Comparison of ENCODE assay signal across 18 cellular contexts in genomic region chr11:121199516-121199915, GRCh38.
DNase-seq lines count a peak whose midpoint lies in the region; ATAC-seq and TF ChIP-seq lines count a peak whose summit lies in the region.
"Had no signal": no experiment of that assay in that cellular context is flagged by ENCODE, and none has a peak within 500 bp of the region (broad histone marks: within the 10 kb centered on the region; RNA-seq: fewer than 3 reads in every experiment).

No MANE protein-coding gene starts in this region.

- H2BK5ac ChIP-seq in mesendoderm (ENCODE audit: low read length) = no peak overlapping the region

- H3K4me2 ChIP-seq in mesendoderm (ENCODE audit: low read length) = no peak overlapping the region

- H3K27me3 Mint-ChIP-seq in stimulated activated memory B cell treated with anti-CD40 and anti-IgM and Interleukin-4, amounts not matched to agents 10 μg/mL and 1 μg/mL and 100 μg/mL, for 72 hours = peaks cover 19% of the 10 kb centered on the region

- peak overlapping the region; percentile 59; the same call in 1 of the 2 replicates for H3K27ac ChIP-seq in HUES64 (ENCODE audit: low read depth, low read length)
- H3K27ac ChIP-seq in mesendoderm (ENCODE audit: low read depth, low read length) = no peak overlapping the region
- H3K27ac ChIP-seq: BLaER1 treated with 17β-estradiol and CSF1 and Interleukin-3, amounts not matched to agents 10 nM and 100 nM; RWPE1 had no signal

- peaks cover 18% of the 10 kb centered on the region for H3K4me1 ChIP-seq in HUES64 (ENCODE audit: insufficient read depth, low read length)
- no peaks in the 10 kb centered on the region for H3K4me1 ChIP-seq in mesendoderm (ENCODE audit: control insufficient read depth, low read depth, low read length)

- peak; percentile 29 for DNase-seq in ELF-1 (ENCODE audit: low read depth, low spot score)
- peak; percentile 14 for DNase-seq in fibroblast of pulmonary artery (ENCODE audit: low read depth)
- peak; percentile 16 for DNase-seq in mesendoderm
- no peak for DNase-seq in activated naive CD4-positive, alpha-beta T cell treated with anti-CD3 and anti-CD28 coated beads, Interleukin-2, amount 50 U/mL, for 72 hours (ENCODE audit: low spot score in 2 of 2)
- no peak for DNase-seq in cerebellar nuclear complex (lab: John Stamatoyannopoulos, UW)
- DNase-seq: DND-41, GDM1, GOT3, NCI-H1105, NCI-H1694 treated with DMSO at 0.1 percent for 48 hours, NCI-H446 treated with DMSO at 0.1 percent for 48 hours, NCI-H748 treated with DMSO at 0.1 percent for 48 hours, PC-3 had no signal

- no peaks in the 10 kb centered on the region for H3K79me2 ChIP-seq in mesendoderm (ENCODE audit: control insufficient read depth, insufficient read depth, low read length)

- H3K27me3 ChIP-seq in HUES64 (ENCODE audit: insufficient read depth, low read length) (no peaks in the 10 kb centered on the region), mesendoderm (ENCODE audit: insufficient read depth, low read length, poor library complexity) (no peaks in the 10 kb centered on the region)
- H3K27me3 ChIP-seq: BLaER1 treated with 17β-estradiol and CSF1 and Interleukin-3, amounts not matched to agents 10 nM and 100 nM had no signal

- no peak overlapping the region for H3K18ac ChIP-seq in mesendoderm (ENCODE audit: low read length)

- no peak overlapping the region for H3K4ac ChIP-seq in mesendoderm (ENCODE audit: low read depth, low read length)

- no peaks in the 10 kb centered on the region for H3K36me3 Mint-ChIP-seq in activated naive CD4-positive, alpha-beta T cell treated with anti-CD3 and anti-CD28 coated beads, Interleukin-2, amount 50 U/mL, for 72 hours
- H3K36me3 Mint-ChIP-seq in stimulated activated memory B cell treated with anti-CD40 and anti-IgM and Interleukin-4, amounts not matched to agents 10 μg/mL and 1 μg/mL and 100 μg/mL, for 72 hours = no peaks in the 10 kb centered on the region

- no peak overlapping the region for H3K56ac ChIP-seq in mesendoderm (ENCODE audit: low read length)

- H3K36me3 ChIP-seq in HUES64 (ENCODE audit: insufficient read depth, low read length) (no peaks in the 10 kb centered on the region), mesendoderm (ENCODE audit: control insufficient read depth, insufficient read depth, low read length) (no peaks in the 10 kb centered on the region)
- H3K36me3 ChIP-seq: BLaER1 treated with 17β-estradiol and CSF1 and Interleukin-3, amounts not matched to agents 10 nM and 100 nM had no signal

- H3K79me1 ChIP-seq in mesendoderm (ENCODE audit: low read length) = no peaks in the 10 kb centered on the region

- TF ChIP-seq CTCF in fibroblast of pulmonary artery (IDR thresholded peaks at IDR 0.05; ENCODE audit: low read length, missing control alignments) = no peak

- H3K9me3 ChIP-seq in HUES64 (ENCODE audit: insufficient read depth, low read depth, low read length) = no peaks in the 10 kb centered on the region

- 49% methylated on average over 3 of the region's 3 CpGs for WGBS in HUES64
- WGBS in mesendoderm (ENCODE audit: extremely low coverage, insufficient coverage, low lambda C conversion rate) = no CpG with 5 or more reads among the region's 3 CpGs

- H3K27ac Mint-ChIP-seq in activated naive CD4-positive, alpha-beta T cell treated with anti-CD3 and anti-CD28 coated beads, Interleukin-2, amount 50 U/mL, for 72 hours = no peak overlapping the region
- H3K27ac Mint-ChIP-seq in stimulated activated memory B cell treated with anti-CD40 and anti-IgM and Interleukin-4, amounts not matched to agents 10 μg/mL and 1 μg/mL and 100 μg/mL, for 72 hours = no peak overlapping the region

- H3K23ac ChIP-seq in mesendoderm (ENCODE audit: low read length) = no peak overlapping the region

- H3K4me3 Mint-ChIP-seq in stimulated activated memory B cell treated with anti-CD40 and anti-IgM and Interleukin-4, amounts not matched to agents 10 μg/mL and 1 μg/mL and 100 μg/mL, for 72 hours = no peak overlapping the region

- peaks cover 8% of the 10 kb centered on the region for H3K4me1 Mint-ChIP-seq in stimulated activated memory B cell treated with anti-CD40 and anti-IgM and Interleukin-4, amounts not matched to agents 10 μg/mL and 1 μg/mL and 100 μg/mL, for 72 hours

- H4K8ac ChIP-seq in mesendoderm (ENCODE audit: low read depth, low read length) = no peak overlapping the region

- no peak overlapping the region for H2AK5ac ChIP-seq in mesendoderm (ENCODE audit: low read length)

- no peak overlapping the region for H2BK15ac ChIP-seq in mesendoderm (replicated peaks; ENCODE audit: low read depth)

- H3K9ac ChIP-seq in HUES64 (ENCODE audit: low read depth, low read length) (no peak overlapping the region), mesendoderm (ENCODE audit: low read length) (no peak overlapping the region)
- H3K9ac ChIP-seq: BLaER1 treated with 17β-estradiol and CSF1 and Interleukin-3, amounts not matched to agents 10 nM and 100 nM had no signal

- H2BK120ac ChIP-seq in mesendoderm (ENCODE audit: low read depth, low read length) = no peak overlapping the region

- no peak for ATAC-seq in activated naive CD4-positive, alpha-beta T cell treated with anti-CD3 and anti-CD28 coated beads, Interleukin-2, amount 50 U/mL, for 72 hours
- ATAC-seq in GM18873 (IDR thresholded peaks at IDR 0.05; ENCODE audit: low FRiP score, unreplicated experiment) = no peak
- no peak for ATAC-seq in stimulated activated memory B cell treated with anti-CD40 and anti-IgM and Interleukin-4, amounts not matched to agents 10 μg/mL and 1 μg/mL and 100 μg/mL, for 72 hours
- ATAC-seq: PC-3 had no signal

- H4K5ac ChIP-seq in mesendoderm (ENCODE audit: low read length) = no peak overlapping the region

- no peaks in the 10 kb centered on the region for H3K9me3 Mint-ChIP-seq in activated naive CD4-positive, alpha-beta T cell treated with anti-CD3 and anti-CD28 coated beads, Interleukin-2, amount 50 U/mL, for 72 hours
- H3K9me3 Mint-ChIP-seq in stimulated activated memory B cell treated with anti-CD40 and anti-IgM and Interleukin-4, amounts not matched to agents 10 μg/mL and 1 μg/mL and 100 μg/mL, for 72 hours = no peaks in the 10 kb centered on the region

- H3K4me3 ChIP-seq in HUES64 (ENCODE audit: low read length) = no peak overlapping the region
- no peak overlapping the region for H3K4me3 ChIP-seq in fibroblast of pulmonary artery (replicated peaks; ENCODE audit: low read depth, low read length)
- no peak overlapping the region for H3K4me3 ChIP-seq in mesendoderm (ENCODE audit: low read length)
- H3K4me3 ChIP-seq: BLaER1 treated with 17β-estradiol and CSF1 and Interleukin-3, amounts not matched to agents 10 nM and 100 nM had no signal

Comparison
In these comparisons a context has a peak if more than half of its experiments do, and no peak if none do; other contexts are left out.
1. DNase-seq: peak in ELF-1 (single experiment), fibroblast of pulmonary artery (single experiment) and mesendoderm (single experiment); none in activated naive CD4-positive, alpha-beta T cell treated with anti-CD3 and anti-CD28 coated beads, Interleukin-2, amount 50 U/mL, for 72 hours (0 of 2) and cerebellar nuclear complex (0 of 2).